ENCODE assay signal across 19 cellular contexts in the genomic region with DNA sequence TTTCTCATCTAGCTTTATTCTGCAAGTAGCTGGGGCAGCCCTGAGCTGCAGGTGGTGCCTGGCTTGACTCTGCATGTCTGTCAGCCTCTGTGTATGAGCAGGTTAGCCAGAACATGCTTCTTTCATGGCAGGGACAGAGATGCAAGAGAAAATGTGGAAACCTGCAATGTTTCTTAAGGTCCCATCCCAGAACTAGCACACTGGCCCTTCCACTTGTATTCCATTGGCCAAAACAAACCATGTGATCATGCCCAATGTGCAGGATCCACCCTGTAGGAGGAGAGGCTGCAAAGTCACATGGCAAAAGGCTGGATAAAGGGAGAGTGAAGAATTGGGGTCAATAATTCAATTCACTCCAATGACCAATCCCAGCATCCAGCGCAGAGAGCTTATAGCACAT.
A peak's percentile ranks its signal among the peaks of the same experiment; 100 is the strongest.
DNase-seq lines count a peak whose midpoint lies in the region; ATAC-seq, FAIRE-seq and TF ChIP-seq lines count a peak whose summit lies in the region.
"Had no signal": no experiment of that assay in that cellular context is flagged by ENCODE, and none has a peak within 500 bp of the region (broad histone marks: within the 10 kb centered on the region; RNA-seq: fewer than 3 reads in every experiment).

No MANE protein-coding gene starts in this region.

- H2AFZ ChIP-seq in K562 (ENCODE audit: low read depth, low read length) (no peak overlapping the region), neuronal stem cell (ENCODE audit: low read length) (peak overlapping the region; percentile 68), osteoblast (ENCODE audit: low read length) (no peak overlapping the region)

- no peak overlapping the region for H2AK5ac ChIP-seq in neuronal stem cell (ENCODE audit: low read depth, low read length)

- no peak overlapping the region for H3K23ac ChIP-seq in neuronal stem cell (ENCODE audit: low read depth, low read length, poor library complexity)

- H3K36me3 Mint-ChIP-seq in nephron (ENCODE audit: low read depth) = no peaks in the 10 kb centered on the region
- H3K36me3 Mint-ChIP-seq: CD8-positive, alpha-beta T cell had no signal

- H3K79me2 ChIP-seq in K562 (ENCODE audit: control insufficient read depth, insufficient read depth, low read length) = no peaks in the 10 kb centered on the region
- H3K79me2 ChIP-seq in osteoblast (ENCODE audit: insufficient read depth, low read length) = no peaks in the 10 kb centered on the region

- no peak overlapping the region for H3K4me2 ChIP-seq in K562 (ENCODE audit: insufficient read depth, low read length)
- H3K4me2 ChIP-seq in neuronal stem cell (ENCODE audit: insufficient read depth, low read length, poor library complexity, severe bottlenecking) = no peak overlapping the region
- H3K4me2 ChIP-seq in osteoblast (ENCODE audit: insufficient read depth, low read length) = no peak overlapping the region
- H3K4me2 ChIP-seq: A549 had no signal

- H3K9ac ChIP-seq in K562 (ENCODE audit: insufficient read depth in 1 of 2, low read depth in 2 of 2, low read length in 2 of 2) (no peak overlapping the region), neuronal stem cell (ENCODE audit: low read depth, low read length, poor library complexity) (no peak overlapping the region)
- H3K9ac ChIP-seq: BLaER1 had no signal

- H3K36me3 ChIP-seq in A673 (ENCODE audit: insufficient read depth, low read length, poor library complexity, severe bottlenecking) = no peaks in the 10 kb centered on the region
- H3K36me3 ChIP-seq in K562 (ENCODE audit: control insufficient read depth, insufficient read depth, low read length) = no peaks in the 10 kb centered on the region
- no peaks in the 10 kb centered on the region for H3K36me3 ChIP-seq in neuronal stem cell (replicated peaks in 1 of 2; ENCODE audit: control insufficient read depth in 2 of 2, insufficient read depth in 2 of 2, low read length in 2 of 2)
- H3K36me3 ChIP-seq in osteoblast (ENCODE audit: insufficient read depth, low read length) = no peaks in the 10 kb centered on the region
- H3K36me3 ChIP-seq: BLaER1 had no signal

- no peak for TF ChIP-seq CTCF in A673 (conservative IDR thresholded peaks at IDR 0.05; ENCODE audit: low read depth, low read length)
- no peak for TF ChIP-seq CTCF in K562 (IDR thresholded peaks at IDR 0.05 in 2 of 3, conservative IDR thresholded peaks at IDR 0.05 in 1 of 3; ENCODE audit: insufficient read depth in 2 of 3, low read depth in 1 of 3, low read length in 3 of 3)
- no peak for TF ChIP-seq CTCF in nephron (IDR thresholded peaks at IDR 0.05; ENCODE audit: unreplicated experiment in 3 of 3)
- no peak for TF ChIP-seq CTCF in osteoblast (IDR thresholded peaks at IDR 0.05; ENCODE audit: extremely low read depth, low read depth, low read length)

- FAIRE-seq in K562 (lab: Jason Lieb, UNC) = no peak
- FAIRE-seq: A549, HTR-8/SVneo had no signal

- H3K27ac ChIP-seq in A673 (ENCODE audit: low read depth, low read length, poor library complexity, severe bottlenecking) (peak overlapping the region; percentile 76), K562 (ENCODE audit: extremely low read depth, low read depth, low read length) (no peak overlapping the region), neuronal stem cell (replicated peaks; ENCODE audit: low read length) (no peak overlapping the region), osteoblast (ENCODE audit: low read depth, low read length) (no peak overlapping the region)
- H3K27ac ChIP-seq: 22Rv1, A549, BLaER1 had no signal

- no peak overlapping the region for H4K8ac ChIP-seq in neuronal stem cell (ENCODE audit: low read depth, low read length)

- H3K27ac Mint-ChIP-seq in nephron = peak overlapping the region; percentile 68 to 81 (median 72)
- H3K27ac Mint-ChIP-seq: CD8-positive, alpha-beta T cell; HFFc6 had no signal

- H3K9me1 ChIP-seq in K562 (ENCODE audit: control insufficient read depth, insufficient read depth, low read length) = no peaks in the 10 kb centered on the region

- no peaks in the 10 kb centered on the region for H3K27me3 ChIP-seq in A673 (replicated peaks; ENCODE audit: insufficient read depth, low read depth, low read length, poor library complexity)
- H3K27me3 ChIP-seq in K562 (ENCODE audit: control insufficient read depth in 2 of 2, insufficient read depth in 2 of 2, low read length in 2 of 2) = no peaks in the 10 kb centered on the region
- no peaks in the 10 kb centered on the region for H3K27me3 ChIP-seq in neuronal stem cell (ENCODE audit: control insufficient read depth in 3 of 3, insufficient read depth in 3 of 3, low read depth in 1 of 3, low read length in 3 of 3)
- H3K27me3 ChIP-seq in osteoblast (ENCODE audit: insufficient read depth, low read length) = peaks cover 32% of the 10 kb centered on the region
- H3K27me3 ChIP-seq: BLaER1 had no signal

- H3K9me3 ChIP-seq in A673 (ENCODE audit: low read depth, low read length, poor library complexity, severe bottlenecking) (no peaks in the 10 kb centered on the region), K562 (replicated peaks; ENCODE audit: control insufficient read depth, insufficient read depth, low read depth, low read length) (no peaks in the 10 kb centered on the region), neuronal stem cell (replicated peaks in 1 of 2; ENCODE audit: control insufficient read depth in 2 of 2, insufficient read depth in 1 of 2, low read depth in 1 of 2, low read length in 2 of 2) (no peaks in the 10 kb centered on the region), osteoblast (ENCODE audit: low read depth, low read length) (no peaks in the 10 kb centered on the region)
- H3K9me3 ChIP-seq: A549, BLaER1 had no signal

- peaks cover 24% of the 10 kb centered on the region for H3K4me1 Mint-ChIP-seq in nephron

- POLR2A ChIA-PET in A673 (lab: Charles Lee; ENCODE audit: low non-redundant PET) = no interaction called here
- POLR2A ChIA-PET in K562 (lab: Yijun Ruan, JAX) = no interaction called here

- 0% methylated on average over 1 of the region's 1 CpG for WGBS in K562 (ENCODE audit: insufficient coverage, low coverage, missing lambda C conversion rate)
- WGBS in neuronal stem cell (ENCODE audit: extremely low coverage in 2 of 2, insufficient read length in 2 of 2, insufficient replicate concordance in 1 of 2), 2 donors = no CpG with 5 or more reads among the region's 1 CpG

- in situ Hi-C loops in K562 (cut with MboI) = no loop called here

- H3K4me1 ChIP-seq in A673 (ENCODE audit: insufficient read depth, low read length, poor library complexity, severe bottlenecking) (peaks cover 53% of the 10 kb centered on the region), K562 (replicated peaks in 1 of 2; ENCODE audit: control insufficient read depth in 2 of 2, insufficient read depth in 2 of 2, low read length in 2 of 2) (no peaks in the 10 kb centered on the region), neuronal stem cell (ENCODE audit: control insufficient read depth in 2 of 2, insufficient read depth in 1 of 2, low read depth in 1 of 2, low read length in 2 of 2) (peaks cover 16 to 39% of the 10 kb centered on the region in 2 donors), osteoblast (ENCODE audit: insufficient read depth, low read length) (no peaks in the 10 kb centered on the region)
- H3K4me1 ChIP-seq: A549 had no signal

- no peak overlapping the region for H3K4ac ChIP-seq in neuronal stem cell (ENCODE audit: low read length)

- no peak for TF ChIP-seq RAD21 in K562 (CRISPR knock-in tag; conservative IDR thresholded peaks at IDR 0.05 in 1 of 2, IDR thresholded peaks at IDR 0.05 in 1 of 2)

- H2BK12ac ChIP-seq in neuronal stem cell (ENCODE audit: low read length) = no peak overlapping the region

- no peak overlapping the region for H2BK15ac ChIP-seq in neuronal stem cell (ENCODE audit: low read length)

- TF ChIP-seq POLR2A in K562 (conservative IDR thresholded peaks at IDR 0.05) = no peak

- TF ChIP-seq EP300 in K562 (IDR thresholded peaks at IDR 0.05; ENCODE audit: low read length) = no peak

- H3K14ac ChIP-seq in neuronal stem cell (ENCODE audit: low read length) = no peak overlapping the region

- H3K27me3 Mint-ChIP-seq in nephron (ENCODE audit: low read depth) = peaks cover 21% of the 10 kb centered on the region

- intact Hi-C loops in A673 (cut with micrococcal nuclease; ENCODE audit: unreplicated experiment) = loop anchor here (10.0 kb wide), 1 partner anchor 218 kb away; no protein-coding TSS in a partner anchor
- intact Hi-C loops in K562 (cut with micrococcal nuclease) = no loop called here

- H3K18ac ChIP-seq in neuronal stem cell (ENCODE audit: low read length) = peak overlapping the region; percentile 9

- no peak for ATAC-seq in K562
- ATAC-seq: A549; CD8-positive, alpha-beta T cell; HCT116 had no signal

- no peak overlapping the region for H4K91ac ChIP-seq in neuronal stem cell (ENCODE audit: low read depth, low read length, poor library complexity)

- H2BK5ac ChIP-seq in neuronal stem cell (ENCODE audit: low read length) = no peak overlapping the region

- DNase-seq in A673 (ENCODE audit: low spot score) (no peak), K562 (ENCODE audit: extremely low read depth in 1 of 4, low spot score in 3 of 4) (no peak), neuronal stem cell (ENCODE audit: low spot score) (no peak), KG1 (lab: John Stamatoyannopoulos, UW) (no peak), anterior cingulate cortex (lab: John Stamatoyannopoulos, UW) (no peak), osteoblast (ENCODE audit: insufficient read length, low spot score, missing footprints) (no peak)
- DNase-seq: Calu3; CD8-positive, alpha-beta T cell; DMS79 treated with DMSO at 0.1 percent for 48 hours; GF-D8; H7; HFFc6; IMR-90 had no signal

- H3K4me3 ChIP-seq in A673 (ENCODE audit: low read depth, low read length, poor library complexity, severe bottlenecking) (no peak overlapping the region), K562 (no peak overlapping the region), neuronal stem cell (ENCODE audit: low read length in 2 of 2) (peak overlapping the region in 1 of 2 donors; percentile 7), osteoblast (ENCODE audit: insufficient read depth, low read length) (no peak overlapping the region)
- H3K4me3 ChIP-seq: A549, BLaER1 had no signal

- no peaks in the 10 kb centered on the region for H3K79me1 ChIP-seq in neuronal stem cell (ENCODE audit: low read depth, low read length)

- CTCF ChIA-PET in A673 (lab: Charles Lee) = no interaction called here
- CTCF ChIA-PET in K562 (lab: Yijun Ruan, JAX; ENCODE audit: low intra/inter-chr PET ratio) = no interaction called here

- no peaks in the 10 kb centered on the region for H4K20me1 ChIP-seq in K562 (replicated peaks; ENCODE audit: control insufficient read depth, insufficient read depth, low read length)
- no peaks in the 10 kb centered on the region for H4K20me1 ChIP-seq in osteoblast (ENCODE audit: insufficient read depth, low read length)
- H4K20me1 ChIP-seq: BLaER1 had no signal

- no peak overlapping the region for H3K4me3 Mint-ChIP-seq in nephron
- H3K4me3 Mint-ChIP-seq: CD8-positive, alpha-beta T cell; HFFc6 had no signal

- no peaks in the 10 kb centered on the region for H3K9me3 Mint-ChIP-seq in nephron
- H3K9me3 Mint-ChIP-seq: CD8-positive, alpha-beta T cell; HFFc6 had no signal

- no peak overlapping the region for H2BK120ac ChIP-seq in neuronal stem cell (ENCODE audit: low read depth, low read length)

- BruUV-seq in A673 (replicated peaks; lab: Mats Ljungman, UMichigan) (no TSS peak), K562 (replicated peaks; lab: Mats Ljungman, UMichigan) (no TSS peak)
